Comparison of ENCODE assay signal across 9 cellular contexts in the genomic region with DNA sequence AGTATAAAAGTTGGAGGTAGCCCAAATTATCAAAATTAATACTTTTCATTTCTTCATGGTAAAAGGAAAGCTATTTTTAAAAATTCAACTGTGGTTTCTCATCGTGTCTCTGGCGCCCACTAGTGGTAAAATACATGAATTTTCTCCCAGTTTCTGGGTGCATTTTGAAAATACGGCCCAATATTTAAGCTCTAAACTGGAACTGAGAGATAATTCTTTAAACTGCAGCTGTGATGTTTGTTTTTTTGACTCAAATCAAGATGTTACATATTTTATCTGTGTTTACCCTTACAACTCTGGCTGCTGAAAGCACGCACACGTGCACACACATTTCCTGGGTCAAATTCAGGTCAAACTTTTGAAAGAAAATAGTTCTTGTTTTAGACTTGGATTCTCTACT.
DNase-seq lines count a peak whose midpoint lies in the region; ATAC-seq, FAIRE-seq and TF ChIP-seq lines count a peak whose summit lies in the region.
"Had no signal": no experiment of that assay in that cellular context is flagged by ENCODE, and none has a peak within 500 bp of the region (broad histone marks: within the 10 kb centered on the region; RNA-seq: fewer than 3 reads in every experiment).

No MANE protein-coding gene starts in this region.

- 2 to 5% methylated on average over 5 of the region's 5 CpGs for WGBS in pancreas, 2 donors

- peak overlapping the region in 1 of 59 donors; percentile 22 for H3K27ac ChIP-seq in dorsolateral prefrontal cortex
- no peak overlapping the region for H3K27ac ChIP-seq in pancreas

- H3K4me3 ChIP-seq in dorsolateral prefrontal cortex: no peak overlapping the region
- no peak overlapping the region for H3K4me3 ChIP-seq in pancreas

- peak in 3 of 4 donors; percentile 36 to 62 (median 43) for ATAC-seq in pancreas
- ATAC-seq in HG02610 (IDR thresholded peaks at IDR 0.05; ENCODE audit: unreplicated experiment): no peak
- ATAC-seq: activated T-cell treated with anti-CD3 and anti-CD28 coated beads, Interleukin-2, amount 50 U/mL, for 72 hours had no signal

- no peaks in the 10 kb centered on the region for H3K36me3 ChIP-seq in pancreas

- H3K4me1 ChIP-seq in pancreas: no peaks in the 10 kb centered on the region

- peak; percentile 85 for FAIRE-seq in pancreas (lab: Jason Lieb, UNC)

- intact Hi-C loops in dorsolateral prefrontal cortex (cut with DNase I) (loop anchor here in 1 of 2 donors (5.0 kb wide), 1 partner anchor 145 kb away; no protein-coding TSS in a partner anchor), pancreas (cut with DNase I) (loop anchor here in 1 of 3 donors (10.0 kb wide), 1 partner anchor 142 kb away; no protein-coding TSS in a partner anchor)

- TF ChIP-seq CTCF in dorsolateral prefrontal cortex (IDR thresholded peaks at IDR 0.05 in 54 of 56, conservative IDR thresholded peaks at IDR 0.05 in 2 of 56; ENCODE audit: low read depth in 1 of 56, partially characterized antibody in 56 of 56): peak; percentile 58 to 86 (median 75)
- TF ChIP-seq CTCF in pancreas (IDR thresholded peaks at IDR 0.05): peak; percentile 56 to 83 (median 72)

- H3K27me3 ChIP-seq in dorsolateral prefrontal cortex (peaks cover 0 to 42% (median 5%) of the 10 kb centered on the region in 45 donors), pancreas (no peaks in the 10 kb centered on the region)

- no peaks in the 10 kb centered on the region for H3K9me3 ChIP-seq in pancreas

- DNase-seq in activated CD8-positive, alpha-beta memory T cell treated with anti-CD3 and anti-CD28 coated beads, Interleukin-2, amount 50 U/mL, for 1 hour (ENCODE audit: extremely low read depth): peak; percentile 5
- DNase-seq in activated CD8-positive, alpha-beta memory T cell treated with anti-CD3 and anti-CD28 coated beads for 24 hours: no peak
- DNase-seq in NCI-H1694 treated with DMSO at 0.1 percent for 48 hours (lab: John Stamatoyannopoulos, UW): peak; percentile 30
- no peak for DNase-seq in dorsolateral prefrontal cortex
- DNase-seq in pancreas: no peak
- no peak for DNase-seq in KG1 (lab: John Stamatoyannopoulos, UW)
- no peak for DNase-seq in cortex of kidney (lab: John Stamatoyannopoulos, UW)

Comparison
In these comparisons a context has a peak if more than half of its experiments do, and no peak if none do; other contexts are left out.
1. DNase-seq: peak in activated CD8-positive, alpha-beta memory T cell treated with anti-CD3 and anti-CD28 coated beads, Interleukin-2, amount 50 U/mL, for 1 hour (single experiment) and NCI-H1694 treated with DMSO at 0.1 percent for 48 hours (single experiment); none in activated CD8-positive, alpha-beta memory T cell treated with anti-CD3 and anti-CD28 coated beads for 24 hours (single experiment), dorsolateral prefrontal cortex (0 of 10), pancreas (0 of 6), KG1 (single experiment) and cortex of kidney (single experiment).